In genomic region chr13:22793598-22794134, GRCh38 we compare ENCODE assay signal across 16 cellular contexts.
DNase-seq lines count a peak whose midpoint lies in the region; ATAC-seq and TF ChIP-seq lines count a peak whose summit lies in the region.
"Had no signal": no experiment of that assay in that cellular context is flagged by ENCODE, and none has a peak within 500 bp of the region (broad histone marks: within the 10 kb centered on the region; RNA-seq: fewer than 3 reads in every experiment).

No MANE protein-coding gene starts in this region.

- DNase-seq in HT1080 (ENCODE audit: low read depth) (peak; percentile 28), amniotic epithelial cell (ENCODE audit: low read depth) (peak; percentile 75), kidney epithelial cell (ENCODE audit: low read depth) (peak; percentile 25), stomach (peak; percentile 66), DMS 273 (lab: John Stamatoyannopoulos, UW; ENCODE audit: unreplicated experiment) (no peak), caudate nucleus (lab: John Stamatoyannopoulos, UW) (no peak)
- DNase-seq in activated naive CD4-positive, alpha-beta T cell treated with anti-CD3 and anti-CD28 coated beads, Interleukin-2, amount 50 U/mL, for 72 hours (ENCODE audit: low spot score in 2 of 2): no peak
- DNase-seq: activated CD4-positive, alpha-beta memory T cell treated with anti-CD3 and anti-CD28 coated beads, Interleukin-2, amount 10 ng/mL, durations not matched to agents 7 days and 5 days; NCI-H1048; NCI-H2081 treated with DMSO at 0.1 percent for 48 hours; NCI-H69; stimulated activated CD4-positive, alpha-beta T cell treated with anti-CD3 and anti-CD28 coated beads, Interleukin-4, amount 100 ng/mL, for 24 hours; stimulated activated CD8-positive, alpha-beta memory T cell treated with anti-CD3 and anti-CD28 coated beads, Interleukin-4, amount 100 ng/mL, for 48 hours had no signal

- no peaks in the 10 kb centered on the region for H3K36me3 Mint-ChIP-seq in activated naive CD4-positive, alpha-beta T cell treated with anti-CD3 and anti-CD28 coated beads, Interleukin-2, amount 50 U/mL, for 72 hours
- H3K36me3 Mint-ChIP-seq: IgD-negative memory B cell had no signal

- intact Hi-C loops in stomach (cut with DNase I; ENCODE audit: low total_unique reads): no loop called here

- H3K9me3 Mint-ChIP-seq in activated naive CD4-positive, alpha-beta T cell treated with anti-CD3 and anti-CD28 coated beads, Interleukin-2, amount 50 U/mL, for 72 hours: no peaks in the 10 kb centered on the region
- H3K9me3 Mint-ChIP-seq: activated CD4-positive, alpha-beta memory T cell treated with anti-CD3 and anti-CD28 coated beads, Interleukin-2, amount 10 ng/mL, durations not matched to agents 7 days and 5 days; IgD-negative memory B cell had no signal

- H3K36me3 ChIP-seq in kidney epithelial cell (ENCODE audit: control insufficient read depth, insufficient read depth, low read length) (no peaks in the 10 kb centered on the region), stomach (no peaks in the 10 kb centered on the region)

- H3K4me3 ChIP-seq in kidney epithelial cell (ENCODE audit: low read depth, low read length) (no peak overlapping the region), stomach (no peak overlapping the region)

- peaks cover 0 to 14% (median 8%) of the 10 kb centered on the region in 4 donors for H3K4me1 ChIP-seq in stomach

- no peaks in the 10 kb centered on the region for H3K27me3 ChIP-seq in kidney epithelial cell (ENCODE audit: control insufficient read depth, insufficient read depth, low read length)
- peaks cover 0 to 15% (median 0%) of the 10 kb centered on the region in 3 donors for H3K27me3 ChIP-seq in stomach

- 23 to 56% (median 34%) methylated on average over 10 of the region's 10 CpGs for WGBS in stomach, 5 donors

- no peak for ATAC-seq in activated naive CD4-positive, alpha-beta T cell treated with anti-CD3 and anti-CD28 coated beads, Interleukin-2, amount 50 U/mL, for 72 hours
- ATAC-seq: Panc1 had no signal

- no peak overlapping the region for H3K27ac ChIP-seq in stomach
- H3K27ac ChIP-seq in caudate nucleus (ENCODE audit: low read depth, low read length): no peak overlapping the region

- H3K27ac Mint-ChIP-seq in activated naive CD4-positive, alpha-beta T cell treated with anti-CD3 and anti-CD28 coated beads, Interleukin-2, amount 50 U/mL, for 72 hours: no peak overlapping the region
- H3K27ac Mint-ChIP-seq: activated CD4-positive, alpha-beta memory T cell treated with anti-CD3 and anti-CD28 coated beads, Interleukin-2, amount 10 ng/mL, durations not matched to agents 7 days and 5 days; B cell; IgD-negative memory B cell had no signal

- no peak for TF ChIP-seq EP300 in stomach (IDR thresholded peaks at IDR 0.05)

- no peak for TF ChIP-seq CTCF in kidney epithelial cell (IDR thresholded peaks at IDR 0.05; ENCODE audit: insufficient read depth, low read length, poor library complexity, severe bottlenecking)
- TF ChIP-seq CTCF in stomach (IDR thresholded peaks at IDR 0.05): no peak

- no peaks in the 10 kb centered on the region for H3K9me3 ChIP-seq in stomach

- TF ChIP-seq POLR2A in stomach (IDR thresholded peaks at IDR 0.05): no peak

Comparison
In these comparisons a context has a peak if more than half of its experiments do, and no peak if none do; other contexts are left out.
1. DNase-seq: peak in HT1080 (single experiment), amniotic epithelial cell (single experiment), kidney epithelial cell (single experiment) and stomach (single experiment); none in DMS 273 (single experiment), activated naive CD4-positive, alpha-beta T cell treated with anti-CD3 and anti-CD28 coated beads, Interleukin-2, amount 50 U/mL, for 72 hours (0 of 2) and caudate nucleus (0 of 61).